2 cellular contexts compared by ENCODE assay signal in the genomic region with DNA sequence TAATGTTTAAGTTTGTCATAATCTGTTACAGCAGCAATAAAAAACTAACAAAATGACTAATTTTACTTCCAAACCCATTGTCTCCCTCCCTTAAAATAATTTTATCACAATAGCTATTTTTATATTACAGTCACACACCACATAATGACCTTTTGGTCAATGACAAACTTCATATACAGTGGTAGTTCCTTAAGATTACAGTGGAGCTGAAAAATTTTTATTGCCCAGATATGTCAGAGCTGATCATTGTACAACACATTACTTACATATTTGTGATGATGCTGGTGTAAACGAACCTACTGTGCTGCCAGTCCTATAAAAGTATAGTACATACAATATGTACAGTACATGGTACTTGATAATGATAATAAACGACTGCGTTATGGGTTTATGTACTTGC. TPM values are rescaled to one million over a fixed set of nuclear protein-coding genes. Genes with fewer than 3 reads are reported as not detected.
"Had no signal": no experiment of that assay in that cellular context is flagged by ENCODE, and none has a peak within 500 bp of the region (broad histone marks: within the 10 kb centered on the region; RNA-seq: fewer than 3 reads in every experiment).

No MANE protein-coding gene starts in this region.

RNA-seq across cellular contexts. Expression of gene NUTM2A, which starts 22.1 kb away (rescaled TPM):
- total RNA-seq: GM23338 had no signal
- polyA plus RNA-seq: IgD-negative memory B cell had no signal
